18 cellular contexts compared by ENCODE assay signal in the genomic region with DNA sequence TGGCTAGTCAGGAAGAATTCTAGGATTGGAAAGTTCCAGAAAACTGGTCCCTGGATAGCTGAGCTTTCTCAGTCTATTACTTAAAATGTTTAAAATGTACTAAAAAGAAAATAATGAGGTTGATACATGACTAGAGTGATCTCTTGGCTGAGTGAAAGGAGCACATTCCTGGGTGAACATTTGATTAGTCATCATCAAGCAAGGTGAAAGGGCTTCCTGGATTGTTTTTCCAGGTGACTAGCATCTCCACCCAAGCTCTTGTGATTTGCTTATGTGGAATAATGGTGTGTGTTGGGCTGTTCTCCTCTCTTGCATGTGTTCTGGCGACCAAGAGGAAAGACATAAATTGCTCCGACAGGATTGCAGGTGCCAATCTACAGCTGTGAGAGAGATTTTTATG. TPM values are rescaled to one million over a fixed set of nuclear protein-coding genes. Genes with fewer than 3 reads are reported as not detected.
DNase-seq lines count a peak whose midpoint lies in the region; TF ChIP-seq lines count a peak whose summit lies in the region.
"Had no signal": no experiment of that assay in that cellular context is flagged by ENCODE, and none has a peak within 500 bp of the region (broad histone marks: within the 10 kb centered on the region; RNA-seq: fewer than 3 reads in every experiment).

No MANE protein-coding gene starts in this region.

- no peak for TF ChIP-seq CTCF in astrocyte of the spinal cord (IDR thresholded peaks at IDR 0.05; ENCODE audit: low read depth, low read length)
- TF ChIP-seq CTCF in GM10266 (IDR thresholded peaks at IDR 0.05; ENCODE audit: control insufficient read depth, insufficient read depth, low read depth, missing control alignments): no peak

- H3K9me3 ChIP-seq in Karpas-422 (ENCODE audit: low read length): no peaks in the 10 kb centered on the region
- H3K9me3 ChIP-seq: heart left ventricle, uterus had no signal

- H2AFZ ChIP-seq in Karpas-422 (ENCODE audit: low read length): no peak overlapping the region

- H4K20me1 ChIP-seq in Karpas-422 (ENCODE audit: insufficient read depth, low read depth, low read length): no peaks in the 10 kb centered on the region

- no peaks in the 10 kb centered on the region for H3K27me3 ChIP-seq in Karpas-422 (ENCODE audit: low read length)
- H3K27me3 ChIP-seq: heart left ventricle, uterus had no signal

- H3K4me1 ChIP-seq in Karpas-422 (ENCODE audit: low read length): no peaks in the 10 kb centered on the region
- H3K4me1 ChIP-seq: heart left ventricle, uterus had no signal

- in situ Hi-C loops in astrocyte of the spinal cord (cut with HindIII; ENCODE audit: low sequenced_read_pairs): no loop called here

- H3K4me3 ChIP-seq in astrocyte of the spinal cord (ENCODE audit: low read depth, low read length) (no peak overlapping the region), Karpas-422 (ENCODE audit: low read length) (no peak overlapping the region)
- H3K4me3 ChIP-seq: heart left ventricle, SK-N-MC, uterus had no signal

- no peak overlapping the region for H3K4me2 ChIP-seq in Karpas-422 (ENCODE audit: low read depth, low read length, poor library complexity, severe bottlenecking)

- H3K9ac ChIP-seq in Karpas-422 (ENCODE audit: low read length): no peak overlapping the region

- DNase-seq in HS-5 (ENCODE audit: low read depth) (peak; percentile 6), astrocyte of the spinal cord (ENCODE audit: low read depth, low spot score) (peak; percentile 81), kidney glomerular epithelial cell (lab: John Stamatoyannopoulos, UW) (peak; percentile 85), Karpas-422 (no peak), SIG-M5 treated with dmso at 0.1 percent for 504 hours (lab: John Stamatoyannopoulos, UW; ENCODE audit: unreplicated experiment) (no peak), GM10266 (ENCODE audit: extremely low spot score) (no peak)
- DNase-seq in central memory CD4-positive, alpha-beta T cell: no peak
- DNase-seq: activated naive CD4-positive, alpha-beta T cell treated with Interleukin-2 at 50 U/mL for 16 hours; CD4-positive, CD25-positive, alpha-beta regulatory T cell; H9; heart left ventricle; left ventricle myocardium superior; natural killer cell; NCI-H2171; stimulated activated CD4-positive, alpha-beta T cell treated with anti-CD3 and anti-CD28 coated beads, Interleukin-4, amount 100 ng/mL, for 24 hours; uterus had no signal

- H3K27ac ChIP-seq in Karpas-422 (ENCODE audit: low read length): no peak overlapping the region
- H3K27ac ChIP-seq: heart left ventricle, SK-N-MC, uterus had no signal

- no peaks in the 10 kb centered on the region for H3K36me3 ChIP-seq in Karpas-422 (ENCODE audit: insufficient read depth, low read length)
- H3K36me3 ChIP-seq: heart left ventricle, uterus had no signal

- no peaks in the 10 kb centered on the region for H3K79me2 ChIP-seq in Karpas-422 (ENCODE audit: low read length)

- H3K9me2 ChIP-seq in Karpas-422 (replicated peaks; ENCODE audit: insufficient read depth, low read length): no peaks in the 10 kb centered on the region

RNA-seq across cellular contexts. Expression of a gene that starts 42.9 kb away (rescaled TPM):
- 0.32 and 1.7 TPM in 2 replicates for total RNA-seq in Karpas-422 (2014; rRNA removed; shearing (Covaris generic); ENCODE audit: low replicate concordance)
- total RNA-seq: endothelial cell of umbilical vein had no signal

Comparison
In these comparisons a context has a peak if more than half of its experiments do, and no peak if none do; other contexts are left out.
1. DNase-seq: peak in HS-5 (single experiment), astrocyte of the spinal cord (single experiment) and kidney glomerular epithelial cell (single experiment); none in Karpas-422 (single experiment), SIG-M5 treated with dmso at 0.1 percent for 504 hours (single experiment), central memory CD4-positive, alpha-beta T cell (single experiment) and GM10266 (single experiment).